ENCODE assay signal across 8 cellular contexts in the genomic region with DNA sequence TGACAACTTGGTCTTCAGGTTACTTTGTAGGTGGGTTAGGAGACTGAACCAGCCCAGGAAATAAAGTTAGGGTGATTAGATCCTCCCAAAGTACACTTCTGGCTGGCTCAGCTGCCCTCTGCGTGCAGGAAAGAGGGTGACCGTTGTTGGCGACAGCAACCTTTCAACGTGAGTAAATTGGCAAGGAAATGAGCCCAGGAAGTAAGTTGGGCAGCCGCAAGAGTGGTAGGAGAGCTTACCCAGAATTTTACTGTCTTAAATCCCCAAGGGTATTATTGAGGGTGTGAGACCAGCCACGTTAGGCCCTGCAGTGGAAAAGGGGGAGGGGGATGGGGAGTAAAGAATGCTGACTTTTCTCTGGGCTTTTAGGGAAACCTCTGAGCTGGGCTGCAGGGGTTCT. TPM values are rescaled to one million over a fixed set of nuclear protein-coding genes. Genes with fewer than 3 reads are reported as not detected.
DNase-seq lines count a peak whose midpoint lies in the region; ATAC-seq lines count a peak whose summit lies in the region.

No MANE protein-coding gene starts in this region.

- ATAC-seq in left colon (peak; percentile 31), HG02623 (IDR thresholded peaks at IDR 0.05; ENCODE audit: unreplicated experiment) (no peak), HG03175 (IDR thresholded peaks at IDR 0.05; ENCODE audit: unreplicated experiment) (no peak), GM19452 (IDR thresholded peaks at IDR 0.05; ENCODE audit: unreplicated experiment) (no peak)

- intact Hi-C loops in left colon (cut with DNase I, micrococcal nuclease): no loop called here

- DNase-seq in NK-92 treated with Interleukin-12 subunit alpha and Interleukin-12 subunit beta, amount 100 ng/mL, for 24 hours (lab: John Stamatoyannopoulos, UW): peak; percentile 46
- DNase-seq in NK-92 (lab: John Stamatoyannopoulos, UW; ENCODE audit: unreplicated experiment): no peak
- peak; percentile 64 for DNase-seq in activated CD8-positive, alpha-beta memory T cell treated with anti-CD3 and anti-CD28 coated beads, Interleukin-2, amount 50 U/mL, for 48 hours
- DNase-seq in left colon: peak; percentile 65 to 72
- peak; percentile 19 to 43 for DNase-seq in stimulated activated CD8-positive, alpha-beta memory T cell treated with anti-CD3 and anti-CD28 coated beads, Interleukin-7, amount 100 ng/mL, for 48 hours (ENCODE audit: extremely low read depth in 1 of 2, low read depth in 1 of 2)

RNA-seq across cellular contexts. Expression of gene TENT5C, which starts 1.6 kb away (rescaled TPM):
- total RNA-seq in left colon: 10 to 100 TPM; 30.7 to 45.6 TPM
